20 cellular contexts compared by ENCODE assay signal in genomic region chr12:27472604-27473003, GRCh38. TPM values are rescaled to one million over a fixed set of nuclear protein-coding genes. Genes with fewer than 3 reads are reported as not detected.
DNase-seq lines count a peak whose midpoint lies in the region; ATAC-seq and TF ChIP-seq lines count a peak whose summit lies in the region.
"Had no signal": no experiment of that assay in that cellular context is flagged by ENCODE, and none has a peak within 500 bp of the region (broad histone marks: within the 10 kb centered on the region; RNA-seq: fewer than 3 reads in every experiment).

No MANE protein-coding gene starts in this region.

- H2AFZ ChIP-seq in Loucy (ENCODE audit: low read length): no peak overlapping the region
- H2AFZ ChIP-seq in H9 (ENCODE audit: low read length): no peak overlapping the region

- H3K9ac ChIP-seq in Loucy (ENCODE audit: low read depth, low read length, poor library complexity, severe bottlenecking) (no peak overlapping the region), H9 (ENCODE audit: extremely low read depth, insufficient read length, low read length) (no peak overlapping the region)

- H3K23me2 ChIP-seq in H9 (ENCODE audit: insufficient read length, low read depth, low read length, poor library complexity, severe bottlenecking): no peaks in the 10 kb centered on the region

- TF ChIP-seq POLR2A in esophagus muscularis mucosa (IDR thresholded peaks at IDR 0.05; ENCODE audit: low read depth): no peak

- no peak overlapping the region for H2BK15ac ChIP-seq in H9 (ENCODE audit: low read depth, low read length)

- no peak overlapping the region for H2BK5ac ChIP-seq in H9 (ENCODE audit: insufficient read length, low read length)

- no peak for ATAC-seq in HG03354 (IDR thresholded peaks at IDR 0.05; ENCODE audit: poor library complexity, severe bottlenecking, unreplicated experiment)
- ATAC-seq: Panc1 had no signal

- H3K79me1 ChIP-seq in H9 (ENCODE audit: insufficient read depth, low read depth, low read length, poor library complexity, severe bottlenecking): no peaks in the 10 kb centered on the region

- H3K27me3 ChIP-seq in Loucy (ENCODE audit: insufficient read depth, low read length, poor library complexity, severe bottlenecking) (no peaks in the 10 kb centered on the region), H9 (ENCODE audit: insufficient read depth, low read length) (no peaks in the 10 kb centered on the region), esophagus muscularis mucosa (no peaks in the 10 kb centered on the region)
- H3K27me3 ChIP-seq: SJCRH30 had no signal

- intact Hi-C loops in esophagus muscularis mucosa (cut with DNase I): no loop called here

- no peak overlapping the region for H4K5ac ChIP-seq in H9 (ENCODE audit: insufficient read length, low read depth, low read length)

- H3K27ac ChIP-seq in H9 (ENCODE audit: insufficient read length, low read depth, low read length) (no peak overlapping the region), esophagus muscularis mucosa (replicated peaks in 1 of 4) (no peak overlapping the region)
- H3K27ac ChIP-seq: SJCRH30 had no signal

- H3K4me3 Mint-ChIP-seq in activated CD4-positive, alpha-beta T cell treated with anti-CD3 and anti-CD28 coated beads, Interleukin-2, amount 10 ng/mL, durations not matched to agents 7 days and 5 days: peak overlapping the region; percentile 13
- H3K4me3 Mint-ChIP-seq in activated naive CD8-positive, alpha-beta T cell treated with anti-CD3 and anti-CD28 coated beads for 36 hours: no peak overlapping the region
- H3K4me3 Mint-ChIP-seq in H9: no peak overlapping the region

- peaks cover 41% of the 10 kb centered on the region for H3K4me1 Mint-ChIP-seq in activated CD4-positive, alpha-beta T cell treated with anti-CD3 and anti-CD28 coated beads, Interleukin-2, amount 10 ng/mL, durations not matched to agents 7 days and 5 days
- peaks cover 28% of the 10 kb centered on the region for H3K4me1 Mint-ChIP-seq in activated naive CD8-positive, alpha-beta T cell treated with anti-CD3 and anti-CD28 coated beads for 36 hours
- H3K4me1 Mint-ChIP-seq in H9: no peaks in the 10 kb centered on the region

- POLR2A ChIA-PET in activated CD4-positive, alpha-beta T cell treated with anti-CD3 and anti-CD28 coated beads, Interleukin-2, amount 10 ng/mL, durations not matched to agents 7 days and 5 days (lab: Charles Lee): no interaction called here

- H2BK12ac ChIP-seq in H9 (ENCODE audit: insufficient read length, low read depth, low read length): no peak overlapping the region

- H2BK20ac ChIP-seq in H9 (ENCODE audit: low read depth, low read length, poor library complexity, severe bottlenecking): no peak overlapping the region

- no peak overlapping the region for H3K14ac ChIP-seq in H9 (ENCODE audit: insufficient read depth, low read length)

- no peaks in the 10 kb centered on the region for H4K20me1 ChIP-seq in Loucy (ENCODE audit: insufficient read depth, low read length, poor library complexity, severe bottlenecking)
- H4K20me1 ChIP-seq in H9 (ENCODE audit: control insufficient read depth, insufficient read depth, insufficient read length): no peaks in the 10 kb centered on the region

- no peak overlapping the region for H3T11ph ChIP-seq in H9 (ENCODE audit: low read length)

- peak overlapping the region; percentile 23 for H3K27ac Mint-ChIP-seq in activated CD4-positive, alpha-beta T cell treated with anti-CD3 and anti-CD28 coated beads, Interleukin-2, amount 10 ng/mL, durations not matched to agents 7 days and 5 days
- peak overlapping the region; percentile 49 for H3K27ac Mint-ChIP-seq in activated naive CD8-positive, alpha-beta T cell treated with anti-CD3 and anti-CD28 coated beads for 36 hours
- no peak overlapping the region for H3K27ac Mint-ChIP-seq in H9

- DNase-seq in activated CD4-positive, alpha-beta T cell treated with anti-CD3 and anti-CD28 coated beads, Interleukin-2, amount 10 ng/mL, durations not matched to agents 7 days and 5 days: peak; percentile 16
- DNase-seq in activated CD4-positive, alpha-beta T cell treated with anti-CD3 and anti-CD28 coated beads, Interleukin-2, amount 50 U/mL, for 4 hours: no peak
- no peak for DNase-seq in activated naive CD8-positive, alpha-beta T cell treated with anti-CD3 and anti-CD28 coated beads for 36 hours
- DNase-seq in ecto neural progenitor cell (ENCODE audit: low spot score) (no peak), H9 (no peak), esophagus muscularis mucosa (ENCODE audit: extremely low spot score) (no peak)
- DNase-seq: 8988T, DMS53, EL, GF-D8, NCI-H1092 treated with DMSO at 0.1 percent for 48 hours, NCI-H1436 treated with DMSO at 0.1 percent for 48 hours, NCI-H2029 treated with DMSO at 0.1 percent for 48 hours, NCI-H524 treated with DMSO at 0.1 percent for 48 hours, NCI-H82, SJCRH30 had no signal

- CTCF ChIA-PET in activated CD4-positive, alpha-beta T cell treated with anti-CD3 and anti-CD28 coated beads, Interleukin-2, amount 10 ng/mL, durations not matched to agents 7 days and 5 days (lab: Charles Lee): no interaction called here

- H2AK5ac ChIP-seq in H9 (ENCODE audit: insufficient read length, low read length): no peak overlapping the region

- H3K4ac ChIP-seq in H9 (ENCODE audit: low read depth, low read length): no peak overlapping the region

- peaks cover 5% of the 10 kb centered on the region for H3K27me3 Mint-ChIP-seq in activated CD4-positive, alpha-beta T cell treated with anti-CD3 and anti-CD28 coated beads, Interleukin-2, amount 10 ng/mL, durations not matched to agents 7 days and 5 days
- no peaks in the 10 kb centered on the region for H3K27me3 Mint-ChIP-seq in activated naive CD8-positive, alpha-beta T cell treated with anti-CD3 and anti-CD28 coated beads for 36 hours
- no peaks in the 10 kb centered on the region; the same call in none of the 2 replicates for H3K27me3 Mint-ChIP-seq in H9 (ENCODE audit: low read depth)

- no peak overlapping the region for H4K8ac ChIP-seq in H9 (replicated peaks; ENCODE audit: insufficient read length, low read depth, low read length)

- peaks cover 22% of the 10 kb centered on the region for H3K36me3 Mint-ChIP-seq in activated CD4-positive, alpha-beta T cell treated with anti-CD3 and anti-CD28 coated beads, Interleukin-2, amount 10 ng/mL, durations not matched to agents 7 days and 5 days (ENCODE audit: low read depth)
- H3K36me3 Mint-ChIP-seq in activated naive CD8-positive, alpha-beta T cell treated with anti-CD3 and anti-CD28 coated beads for 36 hours: peaks cover 14% of the 10 kb centered on the region
- H3K36me3 Mint-ChIP-seq in H9 (ENCODE audit: insufficient read depth in 1 of 3, low read depth in 3 of 3): peaks cover 0 to 13% (median 13%) of the 10 kb centered on the region in 3 experiments; a peak in 4 of 7 replicates

- H3K4me2 ChIP-seq in Loucy (ENCODE audit: low read depth, low read length, poor library complexity, severe bottlenecking) (peak overlapping the region; percentile 41), H9 (ENCODE audit: insufficient read depth, insufficient read length, low read length) (no peak overlapping the region)

- H3K56ac ChIP-seq in H9 (ENCODE audit: insufficient read length, low read depth, low read length): no peak overlapping the region

- H3K4me3 ChIP-seq in Loucy (ENCODE audit: low read length, poor library complexity, severe bottlenecking): no peak overlapping the region
- no peak overlapping the region for H3K4me3 ChIP-seq in esophagus muscularis mucosa
- H3K4me3 ChIP-seq: SJCRH30 had no signal

- no CpG with 5 or more reads among the region's 4 CpGs for WGBS in H9 (ENCODE audit: extremely low coverage, insufficient read length, low lambda C conversion rate)
- WGBS in esophagus muscularis mucosa: 71% methylated on average over 4 of the region's 4 CpGs

- H3K18ac ChIP-seq in H9 (ENCODE audit: insufficient read length, low read depth, low read length): no peak overlapping the region

- H3K23ac ChIP-seq in H9 (ENCODE audit: insufficient read length, low read depth, low read length): no peak overlapping the region

- no peak overlapping the region for H2BK120ac ChIP-seq in H9 (ENCODE audit: low read depth, low read length, poor library complexity, severe bottlenecking)

- H3K9me3 ChIP-seq in Loucy (ENCODE audit: insufficient read depth, low read depth, low read length) (peaks cover 3% of the 10 kb centered on the region), H9 (ENCODE audit: control insufficient read depth, low read depth, low read length) (no peaks in the 10 kb centered on the region), esophagus muscularis mucosa (peaks cover 0 to 18% (median 13%) of the 10 kb centered on the region in 4 donors)

- H3F3A ChIP-seq in Loucy (ENCODE audit: low read depth): no peaks in the 10 kb centered on the region

- peaks cover 41% of the 10 kb centered on the region for H3K4me1 ChIP-seq in Loucy (ENCODE audit: insufficient read depth, low read length, poor library complexity, severe bottlenecking)
- no peaks in the 10 kb centered on the region for H3K4me1 ChIP-seq in H9 (ENCODE audit: insufficient read depth, low read length)
- H3K4me1 ChIP-seq in esophagus muscularis mucosa: peaks cover 0 to 6% (median 0%) of the 10 kb centered on the region in 4 donors
- H3K4me1 ChIP-seq: SJCRH30 had no signal

- H3K9me2 ChIP-seq in Loucy (replicated peaks; ENCODE audit: low read depth, low read length): no peaks in the 10 kb centered on the region

- H3K79me2 ChIP-seq in Loucy (ENCODE audit: insufficient read depth, low read length): no peaks in the 10 kb centered on the region
- no peaks in the 10 kb centered on the region for H3K79me2 ChIP-seq in H9 (ENCODE audit: insufficient read depth, low read length)

- no peak overlapping the region for H4K91ac ChIP-seq in H9 (ENCODE audit: insufficient read length, low read depth, low read length)

- H3K36me3 ChIP-seq in Loucy (ENCODE audit: insufficient read depth, low read length) (no peaks in the 10 kb centered on the region), esophagus muscularis mucosa (no peaks in the 10 kb centered on the region)
- H3K36me3 ChIP-seq: SJCRH30 had no signal

- peaks cover 28% of the 10 kb centered on the region for H3K9me3 Mint-ChIP-seq in activated CD4-positive, alpha-beta T cell treated with anti-CD3 and anti-CD28 coated beads, Interleukin-2, amount 10 ng/mL, durations not matched to agents 7 days and 5 days
- peaks cover 19% of the 10 kb centered on the region for H3K9me3 Mint-ChIP-seq in activated naive CD8-positive, alpha-beta T cell treated with anti-CD3 and anti-CD28 coated beads for 36 hours
- peaks cover 18 to 19% of the 10 kb centered on the region in 2 experiments for H3K9me3 Mint-ChIP-seq in H9

- no peak for TF ChIP-seq CTCF in Loucy (conservative IDR thresholded peaks at IDR 0.05; ENCODE audit: low read length)
- TF ChIP-seq CTCF in H9 (conservative IDR thresholded peaks at IDR 0.05): no peak
- no peak for TF ChIP-seq CTCF in esophagus muscularis mucosa (IDR thresholded peaks at IDR 0.05)

- no peak for TF ChIP-seq EP300 in esophagus muscularis mucosa (IDR thresholded peaks at IDR 0.05)

RNA-seq across cellular contexts. Expression of gene SMCO2, which starts 26.1 kb away (rescaled TPM):
- total RNA-seq in activated CD4-positive, alpha-beta T cell treated with anti-CD3 and anti-CD28 coated beads, Interleukin-2, amount 10 ng/mL, durations not matched to agents 7 days and 5 days: under 1 TPM; 0.22 to 0.46 TPM
- total RNA-seq in activated naive CD8-positive, alpha-beta T cell treated with anti-CD3 and anti-CD28 coated beads for 36 hours: not detected
- total RNA-seq in H9 (2021) (0.20 TPM in 2 replicates), esophagus muscularis mucosa (not detected)
- total RNA-seq: H4, SJCRH30 had no signal

RNA-seq across cellular contexts. Expression of gene PPFIBP1, which starts 51.4 kb away (rescaled TPM):
- total RNA-seq in activated CD4-positive, alpha-beta T cell treated with anti-CD3 and anti-CD28 coated beads, Interleukin-2, amount 10 ng/mL, durations not matched to agents 7 days and 5 days: 1 to 10 TPM; 7.7 to 8.6 TPM
- total RNA-seq in activated naive CD8-positive, alpha-beta T cell treated with anti-CD3 and anti-CD28 coated beads for 36 hours: 10 to 100 TPM; 22.2 to 22.5 TPM
- total RNA-seq in H9 (2021) (28.7 and 29.2 TPM in 2 replicates), esophagus muscularis mucosa (10 to 100 TPM; 53.2 to 79.0 (median 66.5) TPM)

Comparison
In these comparisons a context has a peak if more than half of its experiments do, and no peak if none do; other contexts are left out.
1. H3K27ac Mint-ChIP-seq: peak in activated CD4-positive, alpha-beta T cell treated with anti-CD3 and anti-CD28 coated beads, Interleukin-2, amount 10 ng/mL, durations not matched to agents 7 days and 5 days (single experiment) and activated naive CD8-positive, alpha-beta T cell treated with anti-CD3 and anti-CD28 coated beads for 36 hours (single experiment); none in H9 (0 of 3).